In the genomic region with DNA sequence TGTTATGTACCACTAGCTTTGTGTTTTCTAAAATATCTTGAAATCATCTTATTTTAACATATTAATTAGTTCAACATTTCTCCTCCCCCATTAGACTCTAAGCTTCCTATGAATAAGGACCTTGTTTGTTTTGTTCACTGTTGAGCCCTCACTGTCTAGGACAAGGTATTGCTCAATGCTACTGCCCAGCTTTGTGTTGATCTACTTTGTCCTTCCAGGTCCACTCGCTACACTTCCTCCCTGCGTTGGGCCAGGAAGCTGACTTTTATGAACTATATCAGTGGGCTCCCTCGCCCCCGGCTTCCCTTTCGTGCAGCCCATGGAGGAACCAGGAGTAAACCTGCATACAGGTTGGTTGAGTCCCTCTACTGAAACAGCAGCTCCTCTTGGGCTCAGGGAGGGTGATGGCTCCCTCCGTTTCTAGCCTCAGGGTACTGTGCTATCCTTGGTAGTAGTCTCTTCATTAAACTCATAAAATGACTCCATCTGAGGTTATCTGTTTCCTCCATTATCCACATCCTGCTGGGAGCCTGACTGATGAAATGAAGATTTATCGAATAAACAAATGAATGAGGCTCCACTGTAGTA, we compare ENCODE assay signal across 1 cellular context.
TF ChIP-seq lines count a peak whose summit lies in the region.

No MANE protein-coding gene starts in this region.

TF ChIP-seq in HepG2, 621 proteins besides CTCF, POLR2A, EP300 and RAD21 (continued from another document and continues in another):
- TF ChIP-seq SSRP1 (CRISPR knock-in tag; IDR thresholded peaks at IDR 0.05), result no peak
- no peak for TF ChIP-seq PRPF4 (IDR thresholded peaks at IDR 0.05; ENCODE audit: low read depth, low read length, poor library complexity, severe bottlenecking)
- no peak for TF ChIP-seq ZNF772 (CRISPR knock-in tag; IDR thresholded peaks at IDR 0.05)
- TF ChIP-seq THYN1 (CRISPR knock-in tag; IDR thresholded peaks at IDR 0.05; ENCODE audit: borderline replicate concordance, low read depth), result no peak
- TF ChIP-seq JDP2 (CRISPR knock-in tag; IDR thresholded peaks at IDR 0.05; ENCODE audit: borderline replicate concordance), result no peak
- no peak for TF ChIP-seq FOXM1 (CRISPR knock-in tag; IDR thresholded peaks at IDR 0.05)
- TF ChIP-seq, protein P1, sequence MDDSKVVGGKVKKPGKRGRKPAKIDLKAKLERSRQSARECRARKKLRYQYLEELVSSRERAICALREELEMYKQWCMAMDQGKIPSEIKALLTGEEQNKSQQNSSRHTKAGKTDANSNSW (CRISPR knock-in tag; IDR thresholded peaks at IDR 0.05; ENCODE audit: borderline replicate concordance), result no peak
- TF ChIP-seq, protein P2, sequence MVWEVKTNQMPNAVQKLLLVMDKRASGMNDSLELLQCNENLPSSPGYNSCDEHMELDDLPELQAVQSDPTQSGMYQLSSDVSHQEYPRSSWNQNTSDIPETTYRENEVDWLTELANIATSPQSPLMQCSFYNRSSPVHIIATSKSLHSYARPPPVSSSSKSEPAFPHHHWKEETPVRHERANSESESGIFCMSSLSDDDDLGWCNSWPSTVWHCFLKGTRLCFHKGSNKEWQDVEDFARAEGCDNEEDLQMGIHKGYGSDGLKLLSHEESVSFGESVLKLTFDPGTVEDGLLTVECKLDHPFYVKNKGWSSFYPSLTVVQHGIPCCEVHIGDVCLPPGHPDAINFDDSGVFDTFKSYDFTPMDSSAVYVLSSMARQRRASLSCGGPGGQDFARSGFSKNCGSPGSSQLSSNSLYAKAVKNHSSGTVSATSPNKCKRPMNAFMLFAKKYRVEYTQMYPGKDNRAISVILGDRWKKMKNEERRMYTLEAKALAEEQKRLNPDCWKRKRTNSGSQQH (CRISPR knock-in tag; IDR thresholded peaks at IDR 0.05; ENCODE audit: low read depth), result no peak
- TF ChIP-seq, protein P3, sequence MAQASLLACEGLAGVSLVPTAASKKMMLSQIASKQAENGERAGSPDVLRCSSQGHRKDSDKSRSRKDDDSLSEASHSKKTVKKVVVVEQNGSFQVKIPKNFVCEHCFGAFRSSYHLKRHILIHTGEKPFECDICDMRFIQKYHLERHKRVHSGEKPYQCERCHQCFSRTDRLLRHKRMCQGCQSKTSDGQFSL (CRISPR knock-in tag; IDR thresholded peaks at IDR 0.05), result no peak
- TF ChIP-seq NFE2 (CRISPR knock-in tag; IDR thresholded peaks at IDR 0.05), result no peak
- TF ChIP-seq, protein P4, sequence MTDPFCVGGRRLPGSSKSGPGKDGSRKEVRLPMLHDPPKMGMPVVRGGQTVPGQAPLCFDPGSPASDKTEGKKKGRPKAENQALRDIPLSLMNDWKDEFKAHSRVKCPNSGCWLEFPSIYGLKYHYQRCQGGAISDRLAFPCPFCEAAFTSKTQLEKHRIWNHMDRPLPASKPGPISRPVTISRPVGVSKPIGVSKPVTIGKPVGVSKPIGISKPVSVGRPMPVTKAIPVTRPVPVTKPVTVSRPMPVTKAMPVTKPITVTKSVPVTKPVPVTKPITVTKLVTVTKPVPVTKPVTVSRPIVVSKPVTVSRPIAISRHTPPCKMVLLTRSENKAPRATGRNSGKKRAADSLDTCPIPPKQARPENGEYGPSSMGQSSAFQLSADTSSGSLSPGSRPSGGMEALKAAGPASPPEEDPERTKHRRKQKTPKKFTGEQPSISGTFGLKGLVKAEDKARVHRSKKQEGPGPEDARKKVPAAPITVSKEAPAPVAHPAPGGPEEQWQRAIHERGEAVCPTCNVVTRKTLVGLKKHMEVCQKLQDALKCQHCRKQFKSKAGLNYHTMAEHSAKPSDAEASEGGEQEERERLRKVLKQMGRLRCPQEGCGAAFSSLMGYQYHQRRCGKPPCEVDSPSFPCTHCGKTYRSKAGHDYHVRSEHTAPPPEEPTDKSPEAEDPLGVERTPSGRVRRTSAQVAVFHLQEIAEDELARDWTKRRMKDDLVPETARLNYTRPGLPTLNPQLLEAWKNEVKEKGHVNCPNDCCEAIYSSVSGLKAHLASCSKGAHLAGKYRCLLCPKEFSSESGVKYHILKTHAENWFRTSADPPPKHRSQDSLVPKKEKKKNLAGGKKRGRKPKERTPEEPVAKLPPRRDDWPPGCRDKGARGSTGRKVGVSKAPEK (CRISPR knock-in tag; IDR thresholded peaks at IDR 0.05; ENCODE audit: borderline replicate concordance), result no peak
- TF ChIP-seq, protein P5, sequence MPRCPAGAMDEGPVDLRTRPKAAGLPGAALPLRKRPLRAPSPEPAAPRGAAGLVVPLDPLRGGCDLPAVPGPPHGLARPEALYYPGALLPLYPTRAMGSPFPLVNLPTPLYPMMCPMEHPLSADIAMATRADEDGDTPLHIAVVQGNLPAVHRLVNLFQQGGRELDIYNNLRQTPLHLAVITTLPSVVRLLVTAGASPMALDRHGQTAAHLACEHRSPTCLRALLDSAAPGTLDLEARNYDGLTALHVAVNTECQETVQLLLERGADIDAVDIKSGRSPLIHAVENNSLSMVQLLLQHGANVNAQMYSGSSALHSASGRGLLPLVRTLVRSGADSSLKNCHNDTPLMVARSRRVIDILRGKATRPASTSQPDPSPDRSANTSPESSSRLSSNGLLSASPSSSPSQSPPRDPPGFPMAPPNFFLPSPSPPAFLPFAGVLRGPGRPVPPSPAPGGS (CRISPR knock-in tag; IDR thresholded peaks at IDR 0.05), result no peak
- TF ChIP-seq SRSF4 (IDR thresholded peaks at IDR 0.05; ENCODE audit: low read depth, low read length, poor library complexity, severe bottlenecking), result no peak
- no peak for TF ChIP-seq ARHGAP35 (CRISPR knock-in tag; IDR thresholded peaks at IDR 0.05; ENCODE audit: borderline replicate concordance)
- peak; percentile 34; the same call in 1 of the 2 replicates for TF ChIP-seq FOXJ3 (CRISPR knock-in tag; IDR thresholded peaks at IDR 0.05; ENCODE audit: borderline replicate concordance)
- no peak for TF ChIP-seq ZNF709 (CRISPR knock-in tag; IDR thresholded peaks at IDR 0.05)
- no peak for TF ChIP-seq TMF1 (CRISPR knock-in tag; IDR thresholded peaks at IDR 0.05; ENCODE audit: low read depth)
- TF ChIP-seq ZNF652 (CRISPR knock-in tag; IDR thresholded peaks at IDR 0.05; ENCODE audit: borderline replicate concordance, low read depth), result no peak
- no peak for TF ChIP-seq ZNF7 (CRISPR knock-in tag; IDR thresholded peaks at IDR 0.05)
- TF ChIP-seq HIVEP1 (CRISPR knock-in tag; IDR thresholded peaks at IDR 0.05), result no peak
- TF ChIP-seq LCORL (IDR thresholded peaks at IDR 0.05), result no peak
- TF ChIP-seq LCORL (CRISPR knock-in tag; IDR thresholded peaks at IDR 0.05), result 0 out of 2 replicates have a peak, but pooled peaks have one; percentile 27
- no peak for TF ChIP-seq ZNF550 (CRISPR knock-in tag; IDR thresholded peaks at IDR 0.05; ENCODE audit: borderline replicate concordance)
- TF ChIP-seq, protein P6, sequence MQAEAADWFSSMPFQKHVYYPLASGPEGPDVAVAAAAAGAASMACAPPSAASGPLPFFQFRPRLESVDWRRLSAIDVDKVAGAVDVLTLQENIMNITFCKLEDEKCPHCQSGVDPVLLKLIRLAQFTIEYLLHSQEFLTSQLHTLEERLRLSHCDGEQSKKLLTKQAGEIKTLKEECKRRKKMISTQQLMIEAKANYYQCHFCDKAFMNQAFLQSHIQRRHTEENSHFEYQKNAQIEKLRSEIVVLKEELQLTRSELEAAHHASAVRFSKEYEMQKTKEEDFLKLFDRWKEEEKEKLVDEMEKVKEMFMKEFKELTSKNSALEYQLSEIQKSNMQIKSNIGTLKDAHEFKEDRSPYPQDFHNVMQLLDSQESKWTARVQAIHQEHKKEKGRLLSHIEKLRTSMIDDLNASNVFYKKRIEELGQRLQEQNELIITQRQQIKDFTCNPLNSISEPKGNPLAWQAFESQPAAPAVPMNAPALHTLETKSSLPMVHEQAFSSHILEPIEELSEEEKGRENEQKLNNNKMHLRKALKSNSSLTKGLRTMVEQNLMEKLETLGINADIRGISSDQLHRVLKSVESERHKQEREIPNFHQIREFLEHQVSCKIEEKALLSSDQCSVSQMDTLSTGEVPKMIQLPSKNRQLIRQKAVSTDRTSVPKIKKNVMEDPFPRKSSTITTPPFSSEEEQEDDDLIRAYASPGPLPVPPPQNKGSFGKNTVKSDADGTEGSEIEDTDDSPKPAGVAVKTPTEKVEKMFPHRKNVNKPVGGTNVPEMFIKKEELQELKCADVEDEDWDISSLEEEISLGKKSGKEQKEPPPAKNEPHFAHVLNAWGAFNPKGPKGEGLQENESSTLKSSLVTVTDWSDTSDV (CRISPR knock-in tag; IDR thresholded peaks at IDR 0.05), result no peak
- TF ChIP-seq GABPA (IDR thresholded peaks at IDR 0.05; ENCODE audit: low read depth, low read length), result peak; percentile 56
- TF ChIP-seq GABPA (CRISPR knock-in tag; IDR thresholded peaks at IDR 0.05; ENCODE audit: low read depth), result peak; percentile 86
- TF ChIP-seq, protein P7, sequence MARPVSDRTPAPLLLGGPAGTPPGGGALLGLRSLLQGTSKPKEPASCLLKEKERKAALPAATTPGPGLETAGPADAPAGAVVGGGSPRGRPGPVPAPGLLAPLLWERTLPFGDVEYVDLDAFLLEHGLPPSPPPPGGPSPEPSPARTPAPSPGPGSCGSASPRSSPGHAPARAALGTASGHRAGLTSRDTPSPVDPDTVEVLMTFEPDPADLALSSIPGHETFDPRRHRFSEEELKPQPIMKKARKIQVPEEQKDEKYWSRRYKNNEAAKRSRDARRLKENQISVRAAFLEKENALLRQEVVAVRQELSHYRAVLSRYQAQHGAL (CRISPR knock-in tag; IDR thresholded peaks at IDR 0.05; ENCODE audit: not compliant biosample characterization), result no peak
- TF ChIP-seq, protein P8, sequence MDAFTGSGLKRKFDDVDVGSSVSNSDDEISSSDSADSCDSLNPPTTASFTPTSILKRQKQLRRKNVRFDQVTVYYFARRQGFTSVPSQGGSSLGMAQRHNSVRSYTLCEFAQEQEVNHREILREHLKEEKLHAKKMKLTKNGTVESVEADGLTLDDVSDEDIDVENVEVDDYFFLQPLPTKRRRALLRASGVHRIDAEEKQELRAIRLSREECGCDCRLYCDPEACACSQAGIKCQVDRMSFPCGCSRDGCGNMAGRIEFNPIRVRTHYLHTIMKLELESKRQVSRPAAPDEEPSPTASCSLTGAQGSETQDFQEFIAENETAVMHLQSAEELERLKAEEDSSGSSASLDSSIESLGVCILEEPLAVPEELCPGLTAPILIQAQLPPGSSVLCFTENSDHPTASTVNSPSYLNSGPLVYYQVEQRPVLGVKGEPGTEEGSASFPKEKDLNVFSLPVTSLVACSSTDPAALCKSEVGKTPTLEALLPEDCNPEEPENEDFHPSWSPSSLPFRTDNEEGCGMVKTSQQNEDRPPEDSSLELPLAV (CRISPR knock-in tag; conservative IDR thresholded peaks at IDR 0.05; ENCODE audit: low read depth), result no peak
- TF ChIP-seq RELA (CRISPR knock-in tag; IDR thresholded peaks at IDR 0.05), result no peak
- no peak for TF ChIP-seq SMC3 (IDR thresholded peaks at IDR 0.05; ENCODE audit: low read length)
- TF ChIP-seq, protein P9, sequence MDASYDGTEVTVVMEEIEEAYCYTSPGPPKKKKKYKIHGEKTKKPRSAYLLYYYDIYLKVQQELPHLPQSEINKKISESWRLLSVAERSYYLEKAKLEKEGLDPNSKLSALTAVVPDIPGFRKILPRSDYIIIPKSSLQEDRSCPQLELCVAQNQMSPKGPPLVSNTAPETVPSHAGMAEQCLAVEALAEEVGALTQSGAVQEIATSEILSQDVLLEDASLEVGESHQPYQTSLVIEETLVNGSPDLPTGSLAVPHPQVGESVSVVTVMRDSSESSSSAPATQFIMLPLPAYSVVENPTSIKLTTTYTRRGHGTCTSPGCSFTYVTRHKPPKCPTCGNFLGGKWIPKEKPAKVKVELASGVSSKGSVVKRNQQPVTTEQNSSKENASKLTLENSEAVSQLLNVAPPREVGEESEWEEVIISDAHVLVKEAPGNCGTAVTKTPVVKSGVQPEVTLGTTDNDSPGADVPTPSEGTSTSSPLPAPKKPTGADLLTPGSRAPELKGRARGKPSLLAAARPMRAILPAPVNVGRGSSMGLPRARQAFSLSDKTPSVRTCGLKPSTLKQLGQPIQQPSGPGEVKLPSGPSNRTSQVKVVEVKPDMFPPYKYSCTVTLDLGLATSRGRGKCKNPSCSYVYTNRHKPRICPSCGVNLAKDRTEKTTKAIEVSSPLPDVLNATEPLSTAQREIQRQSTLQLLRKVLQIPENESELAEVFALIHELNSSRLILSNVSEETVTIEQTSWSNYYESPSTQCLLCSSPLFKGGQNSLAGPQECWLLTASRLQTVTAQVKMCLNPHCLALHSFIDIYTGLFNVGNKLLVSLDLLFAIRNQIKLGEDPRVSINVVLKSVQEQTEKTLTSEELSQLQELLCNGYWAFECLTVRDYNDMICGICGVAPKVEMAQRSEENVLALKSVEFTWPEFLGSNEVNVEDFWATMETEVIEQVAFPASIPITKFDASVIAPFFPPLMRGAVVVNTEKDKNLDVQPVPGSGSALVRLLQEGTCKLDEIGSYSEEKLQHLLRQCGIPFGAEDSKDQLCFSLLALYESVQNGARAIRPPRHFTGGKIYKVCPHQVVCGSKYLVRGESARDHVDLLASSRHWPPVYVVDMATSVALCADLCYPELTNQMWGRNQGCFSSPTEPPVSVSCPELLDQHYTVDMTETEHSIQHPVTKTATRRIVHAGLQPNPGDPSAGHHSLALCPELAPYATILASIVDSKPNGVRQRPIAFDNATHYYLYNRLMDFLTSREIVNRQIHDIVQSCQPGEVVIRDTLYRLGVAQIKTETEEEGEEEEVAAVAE (CRISPR knock-in tag; IDR thresholded peaks at IDR 0.05; ENCODE audit: borderline replicate concordance), result no peak
- TF ChIP-seq SMARCC2 (IDR thresholded peaks at IDR 0.05), result no peak
- TF ChIP-seq ZNF274 (CRISPR knock-in tag; IDR thresholded peaks at IDR 0.05), result no peak
- TF ChIP-seq DMAP1 (CRISPR knock-in tag; IDR thresholded peaks at IDR 0.05), result no peak
- no peak for TF ChIP-seq AGO2 (optimal IDR thresholded peaks at IDR 0.05; ENCODE audit: low read depth, low read length)
- no peak for TF ChIP-seq ZNF589 (CRISPR knock-in tag; conservative IDR thresholded peaks at IDR 0.05)
- TF ChIP-seq ARID2 (CRISPR knock-in tag; IDR thresholded peaks at IDR 0.05; ENCODE audit: borderline replicate concordance), result no peak
- TF ChIP-seq ZNF567 (CRISPR knock-in tag; IDR thresholded peaks at IDR 0.05; ENCODE audit: borderline replicate concordance), result no peak
- no peak for TF ChIP-seq ZNF879 (CRISPR knock-in tag; IDR thresholded peaks at IDR 0.05)
- TF ChIP-seq HMGA1 (CRISPR knock-in tag; conservative IDR thresholded peaks at IDR 0.05), result no peak
- no peak for TF ChIP-seq HCFC1 (IDR thresholded peaks at IDR 0.05; ENCODE audit: low read depth, low read length)
- TF ChIP-seq, protein P10, sequence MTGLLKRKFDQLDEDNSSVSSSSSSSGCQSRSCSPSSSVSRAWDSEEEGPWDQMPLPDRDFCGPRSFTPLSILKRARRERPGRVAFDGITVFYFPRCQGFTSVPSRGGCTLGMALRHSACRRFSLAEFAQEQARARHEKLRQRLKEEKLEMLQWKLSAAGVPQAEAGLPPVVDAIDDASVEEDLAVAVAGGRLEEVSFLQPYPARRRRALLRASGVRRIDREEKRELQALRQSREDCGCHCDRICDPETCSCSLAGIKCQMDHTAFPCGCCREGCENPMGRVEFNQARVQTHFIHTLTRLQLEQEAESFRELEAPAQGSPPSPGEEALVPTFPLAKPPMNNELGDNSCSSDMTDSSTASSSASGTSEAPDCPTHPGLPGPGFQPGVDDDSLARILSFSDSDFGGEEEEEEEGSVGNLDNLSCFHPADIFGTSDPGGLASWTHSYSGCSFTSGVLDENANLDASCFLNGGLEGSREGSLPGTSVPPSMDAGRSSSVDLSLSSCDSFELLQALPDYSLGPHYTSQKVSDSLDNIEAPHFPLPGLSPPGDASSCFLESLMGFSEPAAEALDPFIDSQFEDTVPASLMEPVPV (CRISPR knock-in tag; IDR thresholded peaks at IDR 0.05), result no peak
- TF ChIP-seq NR2C2 (CRISPR knock-in tag; IDR thresholded peaks at IDR 0.05; ENCODE audit: borderline replicate concordance), result peak; percentile 96
- TF ChIP-seq ZMAT3 (CRISPR knock-in tag; conservative IDR thresholded peaks at IDR 0.05), result no peak
- TF ChIP-seq ZSCAN12 (CRISPR knock-in tag; IDR thresholded peaks at IDR 0.05), result no peak
- no peak for TF ChIP-seq ZNF234 (CRISPR knock-in tag; conservative IDR thresholded peaks at IDR 0.05)
- TF ChIP-seq ZNF562 (CRISPR knock-in tag; IDR thresholded peaks at IDR 0.05; ENCODE audit: borderline replicate concordance), result no peak
- TF ChIP-seq ZBTB7A (CRISPR knock-in tag; IDR thresholded peaks at IDR 0.05), result no peak
- TF ChIP-seq ZNF337 (CRISPR knock-in tag; IDR thresholded peaks at IDR 0.05; ENCODE audit: borderline replicate concordance, low read depth), result no peak
